In the genomic region with DNA sequence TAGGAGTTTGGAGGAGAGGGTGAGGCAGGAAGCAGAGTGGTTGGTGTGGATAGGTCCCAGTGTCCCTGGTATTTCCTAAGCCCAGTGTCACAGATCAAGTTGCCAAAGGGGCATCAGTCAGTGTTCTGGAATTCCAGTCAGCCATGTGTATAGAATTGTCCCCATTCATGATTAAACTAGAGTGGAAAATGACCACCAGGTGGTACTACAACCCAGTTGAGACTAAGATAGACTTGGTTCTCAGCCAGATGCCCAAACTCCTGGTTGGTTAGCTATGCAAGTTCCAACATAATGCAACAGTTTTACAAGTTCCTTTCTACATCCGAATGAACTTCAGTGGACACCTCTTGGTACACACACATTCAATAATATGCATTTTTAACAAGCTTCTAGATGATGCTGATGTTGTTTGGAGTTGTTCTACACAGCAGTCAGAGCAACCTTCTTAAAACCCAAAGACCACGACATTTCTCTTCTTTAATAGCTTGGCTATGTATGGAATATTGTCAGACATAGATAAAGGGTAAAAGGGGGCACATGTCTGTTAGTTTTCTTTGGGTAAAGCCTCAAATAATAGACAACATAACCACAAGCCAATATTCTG, we compare ENCODE assay signal across 8 cellular contexts. TPM values are rescaled to one million over a fixed set of nuclear protein-coding genes. Genes with fewer than 3 reads are reported as not detected.
DNase-seq lines count a peak whose midpoint lies in the region; TF ChIP-seq lines count a peak whose summit lies in the region.

No MANE protein-coding gene starts in this region.

- WGBS in tibial nerve, 2 donors: 45 to 48% methylated on average over 2 of the region's 2 CpGs

- DNase-seq in BE2C: peak; percentile 68
- DNase-seq in HS-5 (ENCODE audit: low read depth): peak; percentile 83
- DNase-seq in NCI-H774 (lab: John Stamatoyannopoulos, UW): peak; percentile 44
- no peak for DNase-seq in breast epithelium (ENCODE audit: low spot score in 2 of 2)
- peak; percentile 78 for DNase-seq in kidney glomerular epithelial cell (lab: John Stamatoyannopoulos, UW)
- peak in 1 of 2 donors; percentile 65 for DNase-seq in tibial nerve (ENCODE audit: low spot score in 2 of 2)
- DNase-seq in activated effector memory CD4-positive, alpha-beta T cell treated with anti-CD3 and anti-CD28 coated beads, Interleukin-2, amount 50 U/mL, for 16 hours: no peak

- TF ChIP-seq CTCF in BE2C (IDR thresholded peaks at IDR 0.05; ENCODE audit: low read depth, low read length) (peak; percentile 78), GM12874 (IDR thresholded peaks at IDR 0.05; ENCODE audit: insufficient read depth, low read depth, low read length) (peak; percentile 37), breast epithelium (IDR thresholded peaks at IDR 0.05) (peak in 2 of 3 donors; percentile 55 to 58), tibial nerve (IDR thresholded peaks at IDR 0.05) (peak; percentile 15 to 64 (median 33))

- H3K27me3 ChIP-seq in BE2C: no peaks in the 10 kb centered on the region
- H3K27me3 ChIP-seq in breast epithelium: no peaks in the 10 kb centered on the region
- H3K27me3 ChIP-seq in tibial nerve: no peaks in the 10 kb centered on the region

- no peaks in the 10 kb centered on the region for H3K36me3 ChIP-seq in BE2C
- H3K36me3 ChIP-seq in breast epithelium: no peaks in the 10 kb centered on the region
- H3K36me3 ChIP-seq in tibial nerve: no peaks in the 10 kb centered on the region

- intact Hi-C loops in breast epithelium (cut with DNase I; ENCODE audit: low total_unique reads): no loop called here

- H3K27ac ChIP-seq in breast epithelium (no peak overlapping the region), tibial nerve (no peak overlapping the region)

- H3K9me3 ChIP-seq in BE2C: no peaks in the 10 kb centered on the region
- no peaks in the 10 kb centered on the region for H3K9me3 ChIP-seq in breast epithelium
- H3K9me3 ChIP-seq in tibial nerve: no peaks in the 10 kb centered on the region

- TF ChIP-seq EP300 in tibial nerve (IDR thresholded peaks at IDR 0.05): no peak

- H3K4me1 ChIP-seq in BE2C (no peaks in the 10 kb centered on the region), breast epithelium (no peaks in the 10 kb centered on the region), tibial nerve (no peaks in the 10 kb centered on the region)

- H3K4me3 ChIP-seq in BE2C (ENCODE audit: low read depth, low read length): no peak overlapping the region
- H3K4me3 ChIP-seq in breast epithelium: no peak overlapping the region
- H3K4me3 ChIP-seq in tibial nerve: no peak overlapping the region

- TF ChIP-seq POLR2A in breast epithelium (IDR thresholded peaks at IDR 0.05) (no peak), tibial nerve (IDR thresholded peaks at IDR 0.05) (no peak)

RNA-seq across cellular contexts. Expression of gene ATR, which starts 8.4 kb away (rescaled TPM):
- polyA plus RNA-seq in BE2C (2012; ENCODE audit: insufficient read depth, insufficient read length, low read depth): 36.4 TPM
- total RNA-seq in breast epithelium (10 to 100 TPM; 25.6 to 63.7 (median 39.0) TPM), tibial nerve (10 to 100 TPM; 20.8 to 43.3 (median 31.6) TPM)

RNA-seq across cellular contexts. Expression of gene PLS1, which starts 9.3 kb away (rescaled TPM):
- polyA plus RNA-seq in BE2C (2012; ENCODE audit: insufficient read depth, insufficient read length, low read depth): 5.0 TPM
- 10 to 100 TPM in 2 of 3 donors, 1 to 10 TPM in 1; 1.6 to 18.4 (median 15.7) TPM for total RNA-seq in breast epithelium
- 1 to 10 TPM in 1 of 4 donors, under 1 TPM in 2, not detected in 1; 0.66 to 3.6 (median 0.90) TPM for total RNA-seq in tibial nerve

Comparison
In these comparisons a context has a peak if more than half of its experiments do, and no peak if none do; other contexts are left out.
1. DNase-seq: peak in BE2C (single experiment), HS-5 (single experiment), NCI-H774 (single experiment) and kidney glomerular epithelial cell (single experiment); none in breast epithelium (0 of 2) and activated effector memory CD4-positive, alpha-beta T cell treated with anti-CD3 and anti-CD28 coated beads, Interleukin-2, amount 50 U/mL, for 16 hours (single experiment).
2. Peak in every context shown above with its lines, with median percentiles within 50 percentile points of each other: CTCF ChIP-seq.